ENCODE assay signal across 29 cellular contexts in genomic region chr1:23171181-23171755, GRCh38. TPM values are rescaled to one million over a fixed set of nuclear protein-coding genes. Genes with fewer than 3 reads are reported as not detected.
DNase-seq lines count a peak whose midpoint lies in the region; ATAC-seq, FAIRE-seq and TF ChIP-seq lines count a peak whose summit lies in the region.
"Had no signal": no experiment of that assay in that cellular context is flagged by ENCODE, and none has a peak within 500 bp of the region (broad histone marks: within the 10 kb centered on the region; RNA-seq: fewer than 3 reads in every experiment).

No MANE protein-coding gene starts in this region.

- H3K9ac ChIP-seq in K562 (ENCODE audit: insufficient read depth in 1 of 2, low read depth in 2 of 2, low read length in 2 of 2) = peak overlapping the region in 1 of 2 experiments; percentile 3; a peak in 1 of 4 replicates

- H3K9me3 ChIP-seq in K562 (replicated peaks; ENCODE audit: control insufficient read depth, insufficient read depth, low read depth, low read length) = no peaks in the 10 kb centered on the region
- H3K9me3 ChIP-seq: lower lobe of right lung, MG63, psoas muscle, suprapubic skin had no signal

- in situ Hi-C loops in K562 (cut with MboI) (no loop called here), brain microvascular endothelial cell (cut with HindIII; ENCODE audit: low pct_ligation_motif_present, low sequenced_read_pairs) (no loop called here)

- peaks cover 43% of the 10 kb centered on the region for H3K4me1 Mint-ChIP-seq in HFFc6 (ENCODE audit: low read depth)
- H3K4me1 Mint-ChIP-seq in nephron = peaks cover 20% of the 10 kb centered on the region

- BruUV-seq in K562 (replicated peaks; lab: Mats Ljungman, UMichigan) = no TSS peak

- H4K20me1 ChIP-seq in K562 (replicated peaks; ENCODE audit: control insufficient read depth, insufficient read depth, low read length) = peaks cover 8% of the 10 kb centered on the region; the same call in 1 of the 2 replicates

- no peak overlapping the region for H3K4me3 Mint-ChIP-seq in HFFc6
- H3K4me3 Mint-ChIP-seq in nephron = peak overlapping the region in 2 of 3 experiments; percentile 48 to 63
- H3K4me3 Mint-ChIP-seq: activated naive CD8-positive, alpha-beta T cell treated with anti-CD3 and anti-CD28 coated beads, Interleukin-2, amount 10 ng/mL, durations not matched to agents 7 days and 5 days; activated T-helper 17 cell treated with anti-CD3 and anti-CD28 coated beads, Interleukin-2, amount 50 U/mL, for 72 hours had no signal

- H3K36me3 Mint-ChIP-seq in HFFc6 (ENCODE audit: low read depth) (no peaks in the 10 kb centered on the region), nephron (ENCODE audit: low read depth) (no peaks in the 10 kb centered on the region)

- POLR2A ChIA-PET in K562 (lab: Yijun Ruan, JAX) = no interaction called here

- H3K27ac Mint-ChIP-seq in HFFc6 = peak overlapping the region; percentile 62
- no peak overlapping the region for H3K27ac Mint-ChIP-seq in nephron
- H3K27ac Mint-ChIP-seq: activated naive CD8-positive, alpha-beta T cell treated with anti-CD3 and anti-CD28 coated beads, Interleukin-2, amount 10 ng/mL, durations not matched to agents 7 days and 5 days; activated T-helper 17 cell treated with anti-CD3 and anti-CD28 coated beads, Interleukin-2, amount 50 U/mL, for 72 hours had no signal

- no peak for ATAC-seq in K562
- no peak for ATAC-seq in HG03520 (IDR thresholded peaks at IDR 0.05; ENCODE audit: unreplicated experiment)
- ATAC-seq: activated T-helper 17 cell treated with anti-CD3 and anti-CD28 coated beads, Interleukin-2, amount 50 U/mL, for 72 hours; lower lobe of right lung; psoas muscle had no signal

- peak; percentile 48 for DNase-seq in AG10803 (ENCODE audit: low read depth)
- DNase-seq in HFFc6 = peak; percentile 17
- no peak for DNase-seq in K562 (ENCODE audit: extremely low read depth in 1 of 4, low spot score in 3 of 4)
- DNase-seq in brain microvascular endothelial cell = no peak
- DNase-seq in MV-4-11 (lab: John Stamatoyannopoulos, UW) = no peak
- no peak for DNase-seq in epidermal melanocyte (ENCODE audit: insufficient read length, low spot score)
- DNase-seq: activated CD4-positive, alpha-beta T cell treated with anti-CD3 and anti-CD28 coated beads, Interleukin-2, amount 50 U/mL, for 4 hours; activated CD4-positive, CD25-positive, alpha-beta regulatory T cell; activated CD8-positive, alpha-beta memory T cell treated with anti-CD3 and anti-CD28 coated beads, Interleukin-2, amount 50 U/mL, for 4 hours; activated naive CD8-positive, alpha-beta T cell treated with anti-CD3 and anti-CD28 coated beads, Interleukin-2, amount 10 ng/mL, durations not matched to agents 7 days and 5 days; effector CD8-positive, alpha-beta T cell; lower lobe of right lung; MG63; NCI-H1417; NCI-H446 treated with DMSO at 0.1 percent for 48 hours; OCI-M1; psoas muscle; Right ventricle myocardium superior; small intestine; SW 1271; T1000 had no signal

- TF ChIP-seq RAD21 in K562 (CRISPR knock-in tag; conservative IDR thresholded peaks at IDR 0.05 in 1 of 2, IDR thresholded peaks at IDR 0.05 in 1 of 2) = no peak

- H3K4me1 ChIP-seq in K562 (replicated peaks in 1 of 2; ENCODE audit: control insufficient read depth in 2 of 2, insufficient read depth in 2 of 2, low read length in 2 of 2) = peaks cover 18 to 23% of the 10 kb centered on the region in 2 experiments; a peak in 4 of 5 replicates

- CTCF ChIA-PET in K562 (lab: Yijun Ruan, JAX; ENCODE audit: low intra/inter-chr PET ratio) = no interaction called here

- no peaks in the 10 kb centered on the region for H3K9me3 Mint-ChIP-seq in HFFc6
- no peaks in the 10 kb centered on the region for H3K9me3 Mint-ChIP-seq in nephron
- H3K9me3 Mint-ChIP-seq: activated T-helper 17 cell treated with anti-CD3 and anti-CD28 coated beads, Interleukin-2, amount 50 U/mL, for 72 hours had no signal

- no peaks in the 10 kb centered on the region for H3K27me3 ChIP-seq in K562 (ENCODE audit: control insufficient read depth in 2 of 2, insufficient read depth in 2 of 2, low read length in 2 of 2)
- no peaks in the 10 kb centered on the region for H3K27me3 ChIP-seq in brain microvascular endothelial cell (replicated peaks)
- H3K27me3 ChIP-seq: MG63, suprapubic skin had no signal

- FAIRE-seq in K562 (lab: Jason Lieb, UNC) = no peak
- FAIRE-seq: frontal cortex, islet of Langerhans, small intestine had no signal

- TF ChIP-seq EP300 in K562 (IDR thresholded peaks at IDR 0.05; ENCODE audit: low read length) = no peak

- H2AFZ ChIP-seq in K562 (ENCODE audit: low read depth, low read length) = peak overlapping the region; percentile 43; the same call in 1 of the 2 replicates

- H3K4me2 ChIP-seq in K562 (ENCODE audit: insufficient read depth, low read length) = no peak overlapping the region

- no peaks in the 10 kb centered on the region for H3K9me1 ChIP-seq in K562 (ENCODE audit: control insufficient read depth, insufficient read depth, low read length)

- 45% methylated on average over 4 of the region's 4 CpGs for WGBS in K562 (ENCODE audit: insufficient coverage, low coverage, missing lambda C conversion rate)

- no peak for TF ChIP-seq POLR2A in K562 (conservative IDR thresholded peaks at IDR 0.05)

- intact Hi-C loops in K562 (cut with micrococcal nuclease) = no loop called here

- H3K36me3 ChIP-seq in K562 (ENCODE audit: control insufficient read depth, insufficient read depth, low read length) (no peaks in the 10 kb centered on the region), brain microvascular endothelial cell (replicated peaks) (no peaks in the 10 kb centered on the region)
- H3K36me3 ChIP-seq: lower lobe of right lung, MG63, suprapubic skin had no signal

- no peak overlapping the region for H3K4me3 ChIP-seq in AG10803 (ENCODE audit: low read length)
- no peak overlapping the region for H3K4me3 ChIP-seq in K562
- H3K4me3 ChIP-seq in brain microvascular endothelial cell (ENCODE audit: low read depth, low read length) = no peak overlapping the region
- H3K4me3 ChIP-seq: lower lobe of right lung, MG63, psoas muscle, suprapubic skin had no signal

- H3K79me2 ChIP-seq in K562 (ENCODE audit: control insufficient read depth, insufficient read depth, low read length) = peaks cover 18% of the 10 kb centered on the region

- H3K27ac ChIP-seq in K562 (ENCODE audit: extremely low read depth, low read depth, low read length) = peak overlapping the region; percentile 12; the same call in 2 of the 3 replicates
- no peak overlapping the region for H3K27ac ChIP-seq in brain microvascular endothelial cell
- H3K27ac ChIP-seq: C4-2B, lower lobe of right lung, psoas muscle, suprapubic skin had no signal

- H3K27me3 Mint-ChIP-seq in HFFc6 (ENCODE audit: insufficient read depth) (peaks cover 4% of the 10 kb centered on the region), nephron (ENCODE audit: low read depth) (no peaks in the 10 kb centered on the region)
- H3K27me3 Mint-ChIP-seq: activated T-helper 17 cell treated with anti-CD3 and anti-CD28 coated beads, Interleukin-2, amount 50 U/mL, for 72 hours had no signal

- TF ChIP-seq CTCF in AG10803 (conservative IDR thresholded peaks at IDR 0.05; ENCODE audit: low read length) (no peak), HFFc6 (IDR thresholded peaks at IDR 0.05) (no peak), K562 (IDR thresholded peaks at IDR 0.05 in 2 of 3, conservative IDR thresholded peaks at IDR 0.05 in 1 of 3; ENCODE audit: insufficient read depth in 2 of 3, low read depth in 1 of 3, low read length in 3 of 3) (no peak), nephron (IDR thresholded peaks at IDR 0.05; ENCODE audit: unreplicated experiment in 3 of 3) (no peak), brain microvascular endothelial cell (IDR thresholded peaks at IDR 0.05; ENCODE audit: low read depth, low read length, missing control alignments) (no peak)

RNA-seq across cellular contexts. Expression of gene LUZP1, which starts 2.6 kb away (rescaled TPM):
- 10 to 100 TPM; 47.3 to 55.6 (median 53.0) TPM for total RNA-seq in HFFc6 (2021; fragmentation: NEBNext Ultra II Directional; extraction: Animal tissue kit (Norgen Biotek cat#: 25700))
- 14.5 and 31.1 TPM in 2 replicates for total RNA-seq in K562 (2011; cell fraction: chromatin; rRNA removed; ENCODE audit: low replicate concordance)
- 11.2 and 11.6 TPM in 2 replicates for total RNA-seq in K562 (2011; cell fraction: nucleolus; rRNA removed)
- total RNA-seq in K562 (2011; cell fraction: nucleoplasm; rRNA removed) = 13.5 and 13.8 TPM in 2 replicates
- total RNA-seq in K562 (2014; rRNA removed) (10.2 and 12.4 TPM in 2 replicates), K562 (2014; rRNA removed; fragmentation: Illumina TruSeq; extraction: Trizol) (12.6 and 14.2 TPM in 2 replicates), K562 (2015; rRNA removed; fragmentation: Illumina TruSeq; extraction: Trizol) (13.8 and 15.3 TPM in 2 replicates), K562 (2021) (16.9 and 19.1 TPM in 2 replicates)
- polyA plus RNA-seq in K562 (2011; rRNA removed) (10.0 and 11.2 TPM in 2 replicates), K562 (2014; fragmentation: Illumina TruSeq; extraction: Trizol) (14.2 and 14.7 TPM in 2 replicates), K562 (2014; fragmentation: Nextera tagmentation; extraction: Ambion mirVana) (10 to 100 TPM in 1 of 2 experiments, 1 to 10 TPM in 1; 6.5 to 11.8 TPM), K562 (2014; rRNA removed) (6.8 and 7.7 TPM in 2 replicates)
- 6.0 and 7.6 TPM in 2 replicates for polyA plus RNA-seq in K562 (2011; cell fraction: cytosol; rRNA removed)
- polyA plus RNA-seq in K562 (2011; cell fraction: nucleus; rRNA removed) = 14.3 and 16.7 TPM in 2 replicates
- polyA plus RNA-seq in K562 (2012) = 8.4 and 9.6 TPM in 2 replicates
- 20.6 and 21.8 TPM in 2 replicates for polyA minus RNA-seq in K562 (2011; rRNA and poly(A)+ RNA removed)
- 11.2 and 12.9 TPM in 2 replicates for polyA minus RNA-seq in K562 (2011; cell fraction: cytosol; rRNA and poly(A)+ RNA removed)
- 9.4 and 17.5 TPM in 2 replicates for polyA minus RNA-seq in K562 (2011; cell fraction: nucleus; rRNA and poly(A)+ RNA removed)

RNA-seq across cellular contexts. Expression of gene HTR1D, which starts 46.0 kb away (rescaled TPM):
- under 1 TPM; 0.17 to 0.53 (median 0.44) TPM for total RNA-seq in HFFc6 (2021; fragmentation: NEBNext Ultra II Directional; extraction: Animal tissue kit (Norgen Biotek cat#: 25700))
- 0.25 TPM in 1 of 2 replicates, not detected in the other for total RNA-seq in K562 (2011; cell fraction: chromatin; rRNA removed; ENCODE audit: low replicate concordance)
- 0.17 TPM in 1 of 2 replicates, not detected in the other for total RNA-seq in K562 (2011; cell fraction: nucleolus; rRNA removed)
- 0.22 and 0.23 TPM in 2 replicates for total RNA-seq in K562 (2011; cell fraction: nucleoplasm; rRNA removed)
- total RNA-seq in K562 (2014; rRNA removed) = not detected in 2 replicates
- total RNA-seq in K562 (2014; rRNA removed; fragmentation: Illumina TruSeq; extraction: Trizol) = not detected in 2 replicates
- total RNA-seq in K562 (2015; rRNA removed; fragmentation: Illumina TruSeq; extraction: Trizol) = not detected in 2 replicates
- total RNA-seq in K562 (2021) = 0.04 TPM in 1 of 2 replicates, not detected in the other
- 0.04 and 0.08 TPM in 2 replicates for polyA plus RNA-seq in K562 (2011; rRNA removed)
- 0.04 and 0.13 TPM in 2 replicates for polyA plus RNA-seq in K562 (2011; cell fraction: cytosol; rRNA removed)
- 0.07 and 0.11 TPM in 2 replicates for polyA plus RNA-seq in K562 (2011; cell fraction: nucleus; rRNA removed)
- polyA plus RNA-seq in K562 (2012) = 0.03 and 0.07 TPM in 2 replicates
- polyA plus RNA-seq in K562 (2014; fragmentation: Illumina TruSeq; extraction: Trizol) = 0.09 TPM in 1 of 2 replicates, not detected in the other
- under 1 TPM in 1 of 2 experiments, not detected in 1; 0.03 TPM for polyA plus RNA-seq in K562 (2014; fragmentation: Nextera tagmentation; extraction: Ambion mirVana)
- polyA plus RNA-seq in K562 (2014; rRNA removed) = 0.08 and 0.09 TPM in 2 replicates
- not detected in 2 replicates for polyA minus RNA-seq in K562 (2011; rRNA and poly(A)+ RNA removed)
- polyA minus RNA-seq in K562 (2011; cell fraction: cytosol; rRNA and poly(A)+ RNA removed) = not detected in 2 replicates
- polyA minus RNA-seq in K562 (2011; cell fraction: nucleus; rRNA and poly(A)+ RNA removed) = 0.22 TPM in 1 of 2 replicates, not detected in the other
- total RNA-seq: activated naive CD8-positive, alpha-beta T cell treated with anti-CD3 and anti-CD28 coated beads, Interleukin-2, amount 10 ng/mL, durations not matched to agents 7 days and 5 days; activated T-helper 17 cell treated with anti-CD3 and anti-CD28 coated beads, Interleukin-2, amount 50 U/mL, for 72 hours; psoas muscle; Right ventricle myocardium superior; suprapubic skin had no signal
- polyA plus RNA-seq: esophagus had no signal

Comparison
In these comparisons a context has a peak if more than half of its experiments do, and no peak if none do; other contexts are left out.
1. DNase-seq: peak in AG10803 (single experiment) and HFFc6 (single experiment); none in K562 (0 of 4), brain microvascular endothelial cell (single experiment), MV-4-11 (single experiment) and epidermal melanocyte (single experiment).